10 cellular contexts compared by ENCODE assay signal in the genomic region with DNA sequence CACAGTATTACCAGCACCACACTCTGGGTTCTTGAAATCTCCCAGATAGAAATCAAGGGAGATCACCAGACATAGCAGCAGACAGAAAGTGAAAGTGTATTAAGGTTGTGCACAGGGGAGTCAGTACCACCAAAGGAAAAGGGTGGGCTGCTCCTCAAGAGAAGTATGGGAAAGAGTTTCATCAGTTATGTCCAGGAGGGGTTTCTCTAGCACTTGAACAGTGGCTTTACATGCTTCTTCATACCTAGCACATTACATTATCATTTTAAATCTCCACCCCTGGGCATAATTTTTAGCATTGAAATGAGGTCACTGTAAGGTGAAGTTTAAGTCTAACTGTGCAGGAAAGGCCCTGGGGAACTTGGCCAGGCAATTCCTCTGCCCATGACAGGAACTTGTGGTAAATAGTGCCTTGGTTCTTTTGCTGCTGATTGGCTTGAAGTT.
DNase-seq lines count a peak whose midpoint lies in the region; ATAC-seq and TF ChIP-seq lines count a peak whose summit lies in the region.
"Had no signal": no experiment of that assay in that cellular context is flagged by ENCODE, and none has a peak within 500 bp of the region (broad histone marks: within the 10 kb centered on the region; RNA-seq: fewer than 3 reads in every experiment).

No MANE protein-coding gene starts in this region.

- no peaks in the 10 kb centered on the region for H3K27me3 Mint-ChIP-seq in naive thymus-derived CD4-positive, alpha-beta T cell
- H3K27me3 Mint-ChIP-seq in activated CD4-positive, alpha-beta memory T cell treated with anti-CD3 and anti-CD28 coated beads for 36 hours: no peaks in the 10 kb centered on the region

- H3K9ac ChIP-seq in MM.1S (ENCODE audit: low read length): no peak overlapping the region

- no peaks in the 10 kb centered on the region for H3K4me1 Mint-ChIP-seq in naive thymus-derived CD4-positive, alpha-beta T cell
- H3K4me1 Mint-ChIP-seq in activated CD4-positive, alpha-beta memory T cell treated with anti-CD3 and anti-CD28 coated beads for 36 hours (ENCODE audit: low read depth): no peaks in the 10 kb centered on the region

- no peaks in the 10 kb centered on the region for H4K20me1 ChIP-seq in MM.1S (ENCODE audit: insufficient read depth, low read length)

- no peak overlapping the region for H3K4me3 Mint-ChIP-seq in naive thymus-derived CD4-positive, alpha-beta T cell
- no peak overlapping the region for H3K4me3 Mint-ChIP-seq in activated CD4-positive, alpha-beta memory T cell treated with anti-CD3 and anti-CD28 coated beads for 36 hours

- ATAC-seq in GM18907 (IDR thresholded peaks at IDR 0.05; ENCODE audit: unreplicated experiment) (peak; percentile 98), HG03460 (IDR thresholded peaks at IDR 0.05; ENCODE audit: unreplicated experiment) (peak; percentile 93)
- peak; percentile 10 for ATAC-seq in naive thymus-derived CD4-positive, alpha-beta T cell

- H3K4me2 ChIP-seq in MM.1S (ENCODE audit: low read depth, low read length): no peak overlapping the region

- no peaks in the 10 kb centered on the region for H3K4me1 ChIP-seq in naive thymus-derived CD4-positive, alpha-beta T cell (ENCODE audit: control insufficient read depth in 2 of 2, insufficient read depth in 2 of 2, low read length in 2 of 2)
- no peaks in the 10 kb centered on the region for H3K4me1 ChIP-seq in MM.1S (ENCODE audit: low read length)
- H3K4me1 ChIP-seq: breast epithelium had no signal

- TF ChIP-seq CTCF in MM.1S (IDR thresholded peaks at IDR 0.05; ENCODE audit: low read length): no peak

- CTCF ChIA-PET in naive thymus-derived CD4-positive, alpha-beta T cell (lab: Charles Lee): no interaction called here
- CTCF ChIA-PET in activated CD4-positive, alpha-beta memory T cell treated with anti-CD3 and anti-CD28 coated beads for 36 hours (lab: Charles Lee): no interaction called here

- no peak overlapping the region for H3K27ac ChIP-seq in naive thymus-derived CD4-positive, alpha-beta T cell (ENCODE audit: low read depth, low read length)
- no peak overlapping the region for H3K27ac ChIP-seq in MM.1S (ENCODE audit: low read length)
- H3K27ac ChIP-seq: breast epithelium had no signal

- no peak overlapping the region for H3K4me3 ChIP-seq in naive thymus-derived CD4-positive, alpha-beta T cell (ENCODE audit: low read length)
- no peak overlapping the region for H3K4me3 ChIP-seq in MM.1S (ENCODE audit: low read length)
- H3K4me3 ChIP-seq: breast epithelium had no signal

- no peaks in the 10 kb centered on the region for H3K27me3 ChIP-seq in naive thymus-derived CD4-positive, alpha-beta T cell (ENCODE audit: control insufficient read depth in 2 of 2, insufficient read depth in 2 of 2, low read length in 2 of 2)
- H3K27me3 ChIP-seq in MM.1S (replicated peaks; ENCODE audit: insufficient read depth, low read length): peaks cover 10% of the 10 kb centered on the region; the same call in 1 of the 2 replicates
- H3K27me3 ChIP-seq: breast epithelium had no signal

- POLR2A ChIA-PET in naive thymus-derived CD4-positive, alpha-beta T cell (lab: Charles Lee): no interaction called here
- POLR2A ChIA-PET in activated CD4-positive, alpha-beta memory T cell treated with anti-CD3 and anti-CD28 coated beads for 36 hours (lab: Charles Lee): no interaction called here

- H3K79me2 ChIP-seq in MM.1S (ENCODE audit: low read length): no peaks in the 10 kb centered on the region

- intact Hi-C loops in naive thymus-derived CD4-positive, alpha-beta T cell (cut with micrococcal nuclease): loop anchor here in 1 of 2 donors (10.0 kb wide), 1 partner anchor 62 kb away; no protein-coding TSS in a partner anchor
- intact Hi-C loops in activated CD4-positive, alpha-beta memory T cell treated with anti-CD3 and anti-CD28 coated beads for 36 hours (cut with micrococcal nuclease): no loop called here

- no peaks in the 10 kb centered on the region for H3K36me3 ChIP-seq in naive thymus-derived CD4-positive, alpha-beta T cell (ENCODE audit: control insufficient read depth in 2 of 3, insufficient read depth in 3 of 3, low read length in 3 of 3)
- no peaks in the 10 kb centered on the region for H3K36me3 ChIP-seq in MM.1S (replicated peaks; ENCODE audit: insufficient read depth, low read length)
- H3K36me3 ChIP-seq: breast epithelium had no signal

- H3K27ac Mint-ChIP-seq in naive thymus-derived CD4-positive, alpha-beta T cell: no peak overlapping the region
- no peak overlapping the region for H3K27ac Mint-ChIP-seq in activated CD4-positive, alpha-beta memory T cell treated with anti-CD3 and anti-CD28 coated beads for 36 hours

- no peaks in the 10 kb centered on the region for H3K9me2 ChIP-seq in MM.1S (replicated peaks; ENCODE audit: insufficient read depth, low read length)

- H3K36me3 Mint-ChIP-seq in naive thymus-derived CD4-positive, alpha-beta T cell: no peaks in the 10 kb centered on the region
- H3K36me3 Mint-ChIP-seq in activated CD4-positive, alpha-beta memory T cell treated with anti-CD3 and anti-CD28 coated beads for 36 hours: no peaks in the 10 kb centered on the region

- no peaks in the 10 kb centered on the region for H3K9me3 ChIP-seq in naive thymus-derived CD4-positive, alpha-beta T cell (ENCODE audit: control insufficient read depth in 2 of 3, low read length in 3 of 3)
- H3K9me3 ChIP-seq in MM.1S (replicated peaks; ENCODE audit: insufficient read depth, low read length): no peaks in the 10 kb centered on the region
- H3K9me3 ChIP-seq: breast epithelium had no signal

- H3K9me3 Mint-ChIP-seq in naive thymus-derived CD4-positive, alpha-beta T cell: peaks cover 0 to 18% (median 2%) of the 10 kb centered on the region in 11 donors
- H3K9me3 Mint-ChIP-seq in activated CD4-positive, alpha-beta memory T cell treated with anti-CD3 and anti-CD28 coated beads for 36 hours: peaks cover 5% of the 10 kb centered on the region

- no peaks in the 10 kb centered on the region for H3F3A ChIP-seq in MM.1S (ENCODE audit: insufficient read depth, low read length)

- DNase-seq in H4 (ENCODE audit: low spot score) (peak; percentile 8), NCI-H2107 treated with DMSO at 0.1 percent for 48 hours (lab: John Stamatoyannopoulos, UW; ENCODE audit: unreplicated experiment) (no peak), MM.1S (no peak)
- DNase-seq in naive thymus-derived CD4-positive, alpha-beta T cell: no peak
- no peak for DNase-seq in activated CD4-positive, alpha-beta memory T cell treated with anti-CD3 and anti-CD28 coated beads for 36 hours
- DNase-seq: activated CD4-positive, alpha-beta T cell treated with anti-CD3 and anti-CD28 coated beads, Interleukin-2, amount 50 U/mL, for 48 hours; NCI-H526 treated with DMSO at 0.1 percent for 48 hours had no signal

- no peak overlapping the region for H2AFZ ChIP-seq in MM.1S (ENCODE audit: low read length)

Comparison
In these comparisons a context has a peak if more than half of its experiments do, and no peak if none do; other contexts are left out.
1. ATAC-seq: peak in every context shown above with its lines; median percentile 98 in GM18907; 93 in HG03460; 10 in naive thymus-derived CD4-positive, alpha-beta T cell.